ENCODE assay signal across 18 cellular contexts in genomic region chr6:45986746-45987274, GRCh38. TPM values are rescaled to one million over a fixed set of nuclear protein-coding genes. Genes with fewer than 3 reads are reported as not detected.
A peak's percentile ranks its signal among the peaks of the same experiment; 100 is the strongest.
DNase-seq lines count a peak whose midpoint lies in the region; TF ChIP-seq lines count a peak whose summit lies in the region.
"Had no signal": no experiment of that assay in that cellular context is flagged by ENCODE, and none has a peak within 500 bp of the region (broad histone marks: within the 10 kb centered on the region; RNA-seq: fewer than 3 reads in every experiment).

No MANE protein-coding gene starts in this region.

- H3K4me3 ChIP-seq in left ventricle myocardium inferior, result peak overlapping the region; percentile 12
- H3K4me3 ChIP-seq in mesenchymal stem cell (ENCODE audit: insufficient read depth in 1 of 2, low read depth in 1 of 2, low read length in 2 of 2), result no peak overlapping the region
- no peak overlapping the region for H3K4me3 ChIP-seq in skeletal muscle tissue (ENCODE audit: low read length in 3 of 3)
- H3K4me3 ChIP-seq: HAP-1 had no signal

- intact Hi-C loops in left ventricle myocardium inferior (cut with micrococcal nuclease), result no loop called here

- no peak overlapping the region for H2BK5ac ChIP-seq in mesenchymal stem cell (ENCODE audit: low read depth, low read length, poor library complexity, severe bottlenecking)

- H4K8ac ChIP-seq in mesenchymal stem cell (ENCODE audit: low read length), result no peak overlapping the region

- no peak overlapping the region for H3K18ac ChIP-seq in mesenchymal stem cell (ENCODE audit: low read depth in 1 of 2, low read length in 2 of 2)

- no peak overlapping the region for H2AK5ac ChIP-seq in mesenchymal stem cell (ENCODE audit: low read length, severe bottlenecking)

- no peak overlapping the region for H2BK12ac ChIP-seq in mesenchymal stem cell (ENCODE audit: low read length in 2 of 2)

- peaks cover 100% of the 10 kb centered on the region for H3K4me1 ChIP-seq in left ventricle myocardium inferior
- H3K4me1 ChIP-seq in mesenchymal stem cell (ENCODE audit: control insufficient read depth, insufficient read depth, low read depth, low read length), result no peaks in the 10 kb centered on the region
- H3K4me1 ChIP-seq in skeletal muscle tissue (ENCODE audit: control insufficient read depth in 3 of 3, insufficient read depth in 3 of 3, low read length in 3 of 3), result peaks cover 67 to 91% (median 88%) of the 10 kb centered on the region in 3 donors
- H3K4me1 ChIP-seq: HAP-1 had no signal

- H3K36me3 ChIP-seq in left ventricle myocardium inferior (peaks cover 15% of the 10 kb centered on the region), mesenchymal stem cell (ENCODE audit: control insufficient read depth in 1 of 2, insufficient read depth in 2 of 2, low read depth in 1 of 2, low read length in 2 of 2) (no peaks in the 10 kb centered on the region), skeletal muscle tissue (ENCODE audit: control insufficient read depth in 3 of 3, insufficient read depth in 3 of 3, low read length in 3 of 3) (peaks cover 0 to 3% (median 0%) of the 10 kb centered on the region in 3 donors)
- H3K36me3 ChIP-seq: HAP-1 had no signal

- DNase-seq in M059J (ENCODE audit: low read depth) (peak; percentile 19), left ventricle myocardium inferior (no peak), mesenchymal stem cell (peak; percentile 16), GM13977 (ENCODE audit: low spot score) (no peak), NCI-H2081 treated with DMSO at 0.1 percent for 48 hours (lab: John Stamatoyannopoulos, UW) (no peak), NCI-H526 treated with DMSO at 0.1 percent for 48 hours (lab: John Stamatoyannopoulos, UW) (no peak), NCI-H748 treated with DMSO at 0.1 percent for 48 hours (lab: John Stamatoyannopoulos, UW) (no peak)
- DNase-seq: COR-L47; IMR-90; Karpas-422; NCI-H1105; NCI-H1694 treated with DMSO at 0.1 percent for 48 hours; NCI-H345; NCI-H526; NK-92 treated with Interleukin-12 subunit alpha and Interleukin-12 subunit beta, amount 100 ng/mL, for 24 hours; SIG-M5 had no signal

- H2BK120ac ChIP-seq in mesenchymal stem cell (ENCODE audit: low read depth, low read length), result no peak overlapping the region

- no peak overlapping the region for H2AFZ ChIP-seq in mesenchymal stem cell (ENCODE audit: low read depth, low read length)

- no peaks in the 10 kb centered on the region for H3K9me3 ChIP-seq in left ventricle myocardium inferior (replicated peaks)
- H3K9me3 ChIP-seq in mesenchymal stem cell (ENCODE audit: control insufficient read depth, low read length), result no peaks in the 10 kb centered on the region
- no peaks in the 10 kb centered on the region for H3K9me3 ChIP-seq in skeletal muscle tissue (ENCODE audit: control insufficient read depth in 3 of 3, low read length in 3 of 3)
- H3K9me3 ChIP-seq: HAP-1 had no signal

- no peak overlapping the region for H3K4ac ChIP-seq in mesenchymal stem cell (ENCODE audit: low read depth in 1 of 2, low read length in 2 of 2)

- H3K4me2 ChIP-seq in mesenchymal stem cell (ENCODE audit: low read length, poor library complexity, severe bottlenecking), result no peak overlapping the region

- H3K27me3 ChIP-seq in left ventricle myocardium inferior (ENCODE audit: low read depth) (no peaks in the 10 kb centered on the region), mesenchymal stem cell (ENCODE audit: control insufficient read depth in 1 of 2, insufficient read depth in 1 of 2, low read length in 2 of 2) (peaks cover 0 to 13% of the 10 kb centered on the region in 2 experiments), skeletal muscle tissue (ENCODE audit: control insufficient read depth in 3 of 3, insufficient read depth in 3 of 3, low read length in 3 of 3) (no peaks in the 10 kb centered on the region)

- no peak overlapping the region for H4K91ac ChIP-seq in mesenchymal stem cell (ENCODE audit: low read length)

- H3K79me1 ChIP-seq in mesenchymal stem cell (replicated peaks; ENCODE audit: low read length, poor library complexity, severe bottlenecking), result no peaks in the 10 kb centered on the region

- no peak overlapping the region for H3K23ac ChIP-seq in mesenchymal stem cell (ENCODE audit: low read length in 2 of 2)

- H3K14ac ChIP-seq in mesenchymal stem cell (ENCODE audit: low read length in 2 of 2), result no peak overlapping the region

- H3K9ac ChIP-seq in mesenchymal stem cell (ENCODE audit: low read length), result no peak overlapping the region
- H3K9ac ChIP-seq in skeletal muscle tissue (ENCODE audit: low read depth in 1 of 3, low read length in 3 of 3), result peak overlapping the region; percentile 17 to 58 (median 26)

- TF ChIP-seq CTCF in left ventricle myocardium inferior (IDR thresholded peaks at IDR 0.05; ENCODE audit: borderline replicate concordance), result no peak
- no peak for TF ChIP-seq CTCF in GM13977 (IDR thresholded peaks at IDR 0.05; ENCODE audit: extremely low read depth, insufficient read depth, missing control alignments)

- no peak overlapping the region for H2BK15ac ChIP-seq in mesenchymal stem cell (ENCODE audit: low read depth, poor library complexity, severe bottlenecking)

- in situ Hi-C loops in GM13977 (cut with MboI; ENCODE audit: low pct_unique_long_range_greater_than_20kb, low sequenced_read_pairs, unreplicated experiment), result no loop called here

- H3K27ac ChIP-seq in left ventricle myocardium inferior (replicated peaks), result peak overlapping the region; percentile 94
- no peak overlapping the region for H3K27ac ChIP-seq in mesenchymal stem cell (ENCODE audit: low read length, poor library complexity, severe bottlenecking)
- peak overlapping the region; percentile 94 for H3K27ac ChIP-seq in skeletal muscle tissue (ENCODE audit: low read depth, low read length)

RNA-seq across cellular contexts. Expression of gene CLIC5, which starts 28.9 kb away (rescaled TPM):
- total RNA-seq in M059J (2014; rRNA removed; shearing (Covaris generic)), result not detected in 2 replicates
- total RNA-seq in left ventricle myocardium inferior, result 285 TPM
- not detected for polyA plus RNA-seq in mesenchymal stem cell (2013, experiment 1 of 2)
- polyA plus RNA-seq in mesenchymal stem cell (2013, experiment 2 of 2), result 0.01 TPM
- total RNA-seq in skeletal muscle tissue, result 7.8 TPM
- total RNA-seq: IMR-90 had no signal
- polyA plus RNA-seq: IMR-90 had no signal

Comparison
In these comparisons a context has a peak if more than half of its experiments do, and no peak if none do; other contexts are left out.
1. DNase-seq: peak in M059J (single experiment) and mesenchymal stem cell (single experiment); none in left ventricle myocardium inferior (single experiment), GM13977 (single experiment), NCI-H2081 treated with DMSO at 0.1 percent for 48 hours (single experiment), NCI-H526 treated with DMSO at 0.1 percent for 48 hours (single experiment) and NCI-H748 treated with DMSO at 0.1 percent for 48 hours (single experiment).
2. RNA of gene CLIC5, which starts 28.9 kb away (total RNA-seq): 285 TPM in left ventricle myocardium inferior (single experiment); 7.8 TPM in skeletal muscle tissue (single experiment) and not detected in M059J; every median in the first group is over 10 times any median in the second.